1 cellular context compared by ENCODE assay signal in genomic region chr14:68607852-68608232, GRCh38.
TF ChIP-seq lines count a peak whose summit lies in the region.

No MANE protein-coding gene starts in this region.

TF ChIP-seq in IMR-90, 13 proteins besides CTCF, POLR2A, EP300 and RAD21 (continued from another document):
- TF ChIP-seq CEBPB (IDR thresholded peaks at IDR 0.05; ENCODE audit: low read depth, low read length) (no peak), MAFK (IDR thresholded peaks at IDR 0.05; ENCODE audit: low read depth, low read length) (no peak), ELK1 (IDR thresholded peaks at IDR 0.05; ENCODE audit: borderline replicate concordance, low read depth, low read length) (no peak)
